22 cellular contexts compared by ENCODE assay signal in genomic region chr18:59001166-59001565, GRCh38.
"Had no signal": no experiment of that assay in that cellular context is flagged by ENCODE, and none has a peak within 500 bp of the region (broad histone marks: within the 10 kb centered on the region; RNA-seq: fewer than 3 reads in every experiment).

No MANE protein-coding gene starts in this region.

- H3K36me3 Mint-ChIP-seq: activated CD4-positive, alpha-beta memory T cell treated with anti-CD3 and anti-CD28 coated beads for 36 hours; activated naive CD4-positive, alpha-beta T cell treated with anti-CD3 and anti-CD28 coated beads, Interleukin-2, amount 50 U/mL, for 72 hours had no signal

- DNase-seq: activated B cell treated with CpG ODN at 0.5 μM for 24 hours; activated CD4-positive, alpha-beta memory T cell treated with anti-CD3 and anti-CD28 coated beads for 36 hours; activated CD4-positive, alpha-beta T cell treated with anti-CD3 and anti-CD28 coated beads, Interleukin-2, amount 10 ng/mL, durations not matched to agents 7 days and 5 days; activated CD8-positive, alpha-beta memory T cell treated with anti-CD3 and anti-CD28 coated beads for 24 hours; activated effector memory CD4-positive, alpha-beta T cell treated with anti-CD3 and anti-CD28 coated beads, Interleukin-2, amount 50 U/mL, for 16 hours; activated naive CD4-positive, alpha-beta T cell treated with Interleukin-2 at 50 U/mL for 16 hours; activated naive CD8-positive, alpha-beta T cell treated with anti-CD3 and anti-CD28 coated beads, Interleukin-2, amount 50 U/mL, for 24 hours; activated T-cell treated with anti-CD3 and anti-CD28 coated beads, Interleukin-2, amount 50 U/mL, for 4 hours; amygdala; brain microvascular endothelial cell; NCI-H1092; NCI-H1417; NCI-H1930; NCI-H2171 treated with DMSO at 0.1 percent for 48 hours; NCI-H226; NCI-H526 treated with DMSO at 0.1 percent for 48 hours; NCI-H82; SHP77 treated with DMSO at 0.1 percent for 48 hours had no signal

- ATAC-seq: activated naive CD4-positive, alpha-beta T cell treated with anti-CD3 and anti-CD28 coated beads, Interleukin-2, amount 50 U/mL, for 72 hours; activated naive CD8-positive, alpha-beta T cell treated with anti-CD3 and anti-CD28 coated beads, Interleukin-2, amount 50 U/mL, for 24 hours; activated T-cell treated with anti-CD3 and anti-CD28 coated beads, Interleukin-2, amount 50 U/mL, for 4 hours had no signal

- H3K9ac ChIP-seq: KMS-11 had no signal

- H3K27ac ChIP-seq: brain microvascular endothelial cell, cardiac muscle cell, KMS-11 had no signal

- H3K4me3 ChIP-seq: cardiac muscle cell had no signal

- H3K4me1 Mint-ChIP-seq: activated CD4-positive, alpha-beta T cell treated with anti-CD3 and anti-CD28 coated beads, Interleukin-2, amount 10 ng/mL, durations not matched to agents 7 days and 5 days had no signal

- H3K4me3 Mint-ChIP-seq: activated B cell treated with CpG ODN at 0.5 μM for 24 hours; activated CD4-positive, alpha-beta memory T cell treated with anti-CD3 and anti-CD28 coated beads for 36 hours; activated CD4-positive, alpha-beta T cell treated with anti-CD3 and anti-CD28 coated beads, Interleukin-2, amount 10 ng/mL, durations not matched to agents 7 days and 5 days; activated naive CD8-positive, alpha-beta T cell treated with anti-CD3 and anti-CD28 coated beads, Interleukin-2, amount 50 U/mL, for 24 hours; activated T-cell treated with anti-CD3 and anti-CD28 coated beads, Interleukin-2, amount 50 U/mL, for 4 hours; T-helper 1 cell treated with Interleukin-12 subunit alpha and Interleukin-12 subunit beta and Interleukin-4 antibody, amounts not matched to agents 30 μg/mL and 1 μg/mL, for 36 hours had no signal

- H3K9me3 Mint-ChIP-seq: activated B cell treated with CpG ODN at 0.5 μM for 24 hours; activated CD4-positive, alpha-beta memory T cell treated with anti-CD3 and anti-CD28 coated beads for 36 hours; activated CD4-positive, alpha-beta T cell treated with anti-CD3 and anti-CD28 coated beads, Interleukin-2, amount 10 ng/mL, durations not matched to agents 7 days and 5 days; activated naive CD4-positive, alpha-beta T cell treated with anti-CD3 and anti-CD28 coated beads, Interleukin-2, amount 50 U/mL, for 72 hours; activated naive CD8-positive, alpha-beta T cell treated with anti-CD3 and anti-CD28 coated beads, Interleukin-2, amount 50 U/mL, for 24 hours; activated T-cell treated with anti-CD3 and anti-CD28 coated beads, Interleukin-2, amount 50 U/mL, for 4 hours; T-helper 1 cell treated with Interleukin-12 subunit alpha and Interleukin-12 subunit beta and Interleukin-4 antibody, amounts not matched to agents 30 μg/mL and 1 μg/mL, for 36 hours had no signal

- H3K36me3 ChIP-seq: brain microvascular endothelial cell, cardiac muscle cell had no signal

- H3K4me2 ChIP-seq: KMS-11 had no signal

- H3K27me3 Mint-ChIP-seq: activated B cell treated with CpG ODN at 0.5 μM for 24 hours had no signal

- H3K27ac Mint-ChIP-seq: activated B cell treated with CpG ODN at 0.5 μM for 24 hours; activated CD4-positive, alpha-beta memory T cell treated with anti-CD3 and anti-CD28 coated beads for 36 hours; activated CD4-positive, alpha-beta T cell treated with anti-CD3 and anti-CD28 coated beads, Interleukin-2, amount 10 ng/mL, durations not matched to agents 7 days and 5 days; activated naive CD4-positive, alpha-beta T cell treated with anti-CD3 and anti-CD28 coated beads, Interleukin-2, amount 50 U/mL, for 72 hours; activated naive CD8-positive, alpha-beta T cell treated with anti-CD3 and anti-CD28 coated beads, Interleukin-2, amount 50 U/mL, for 24 hours; T-helper 1 cell treated with Interleukin-12 subunit alpha and Interleukin-12 subunit beta and Interleukin-4 antibody, amounts not matched to agents 30 μg/mL and 1 μg/mL, for 36 hours had no signal

- H3K27me3 ChIP-seq: brain microvascular endothelial cell, cardiac muscle cell had no signal
